Comparison of ENCODE assay signal across 8 cellular contexts in the genomic region with DNA sequence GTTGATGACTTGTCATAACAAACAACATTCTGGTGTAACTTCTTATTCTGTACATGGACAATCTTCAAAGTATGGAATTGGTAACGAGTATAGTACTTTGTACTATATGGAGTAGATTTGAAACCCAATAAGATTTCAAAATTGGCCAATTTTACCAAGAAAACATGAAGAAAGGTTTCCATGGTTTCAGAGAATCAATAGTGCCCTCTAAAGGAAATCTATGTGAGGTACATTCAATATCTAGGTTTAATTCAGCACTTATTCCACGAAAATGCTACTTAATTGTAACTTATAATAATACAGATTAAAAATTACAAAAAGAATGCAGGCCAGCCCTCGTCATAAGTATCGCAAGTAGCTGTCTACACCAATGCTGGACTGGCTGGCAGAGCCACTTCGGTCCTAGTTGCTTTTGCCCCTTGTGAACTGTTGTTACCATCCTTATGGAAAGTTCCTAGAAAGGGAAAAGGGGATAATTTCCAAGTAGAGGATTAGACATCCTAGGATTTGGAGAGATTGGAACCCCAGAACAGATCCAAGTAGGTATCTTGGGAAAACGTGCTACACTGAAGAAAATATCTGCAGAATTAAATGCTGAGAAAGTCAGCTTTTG.
DNase-seq lines count a peak whose midpoint lies in the region; ATAC-seq and FAIRE-seq lines count a peak whose summit lies in the region.

No MANE protein-coding gene starts in this region.

- H3K9me3 Mint-ChIP-seq in activated T-helper 1 cell treated with anti-CD3 and anti-CD28 coated beads, Interleukin-12 subunit alpha, Interleukin-12 subunit beta, Interleukin-2, Interleukin-4 antibody, amounts not matched to agents 30 ng/mL and 10 ng/mL and 1 ng/mL, durations not matched to agents 14 hours and 24 hours and 36 hours: no peaks in the 10 kb centered on the region
- H3K9me3 Mint-ChIP-seq in effector memory CD8-positive, alpha-beta T cell: no peaks in the 10 kb centered on the region

- no peak overlapping the region for H3K4me3 Mint-ChIP-seq in activated T-helper 1 cell treated with anti-CD3 and anti-CD28 coated beads, Interleukin-12 subunit alpha, Interleukin-12 subunit beta, Interleukin-2, Interleukin-4 antibody, amounts not matched to agents 30 ng/mL and 10 ng/mL and 1 ng/mL, durations not matched to agents 14 hours and 24 hours and 36 hours
- no peak overlapping the region for H3K4me3 Mint-ChIP-seq in effector memory CD8-positive, alpha-beta T cell

- ATAC-seq in HG03342 (IDR thresholded peaks at IDR 0.05; ENCODE audit: unreplicated experiment) (peak; percentile 40), HG02623 (IDR thresholded peaks at IDR 0.05; ENCODE audit: unreplicated experiment) (no peak)
- ATAC-seq in activated CD4-positive, CD25-positive, alpha-beta regulatory T cell treated with anti-CD3 and anti-CD28 coated beads, Interleukin-2, amount 50 U/mL, for 24 hours: no peak
- no peak for ATAC-seq in effector memory CD8-positive, alpha-beta T cell (replicated peaks)

- peak; percentile 62 for DNase-seq in inferior parietal cortex (ENCODE audit: extremely low spot score)
- DNase-seq in activated T-helper 1 cell treated with anti-CD3 and anti-CD28 coated beads, Interleukin-12 subunit alpha, Interleukin-12 subunit beta, Interleukin-2, Interleukin-4 antibody, amounts not matched to agents 30 ng/mL and 10 ng/mL and 1 ng/mL, durations not matched to agents 14 hours and 24 hours and 36 hours (ENCODE audit: low spot score): no peak
- DNase-seq in effector memory CD8-positive, alpha-beta T cell: no peak

- H3K36me3 Mint-ChIP-seq in activated T-helper 1 cell treated with anti-CD3 and anti-CD28 coated beads, Interleukin-12 subunit alpha, Interleukin-12 subunit beta, Interleukin-2, Interleukin-4 antibody, amounts not matched to agents 30 ng/mL and 10 ng/mL and 1 ng/mL, durations not matched to agents 14 hours and 24 hours and 36 hours (ENCODE audit: low read depth): no peaks in the 10 kb centered on the region
- no peaks in the 10 kb centered on the region for H3K36me3 Mint-ChIP-seq in effector memory CD8-positive, alpha-beta T cell (ENCODE audit: insufficient read depth)

- H3K27ac Mint-ChIP-seq in activated T-helper 1 cell treated with anti-CD3 and anti-CD28 coated beads, Interleukin-12 subunit alpha, Interleukin-12 subunit beta, Interleukin-2, Interleukin-4 antibody, amounts not matched to agents 30 ng/mL and 10 ng/mL and 1 ng/mL, durations not matched to agents 14 hours and 24 hours and 36 hours: no peak overlapping the region
- no peak overlapping the region for H3K27ac Mint-ChIP-seq in effector memory CD8-positive, alpha-beta T cell

- H3K27me3 Mint-ChIP-seq in activated T-helper 1 cell treated with anti-CD3 and anti-CD28 coated beads, Interleukin-12 subunit alpha, Interleukin-12 subunit beta, Interleukin-2, Interleukin-4 antibody, amounts not matched to agents 30 ng/mL and 10 ng/mL and 1 ng/mL, durations not matched to agents 14 hours and 24 hours and 36 hours (ENCODE audit: insufficient read depth): peaks cover 3% of the 10 kb centered on the region
- peaks cover 0 to 11% of the 10 kb centered on the region in 2 donors for H3K27me3 Mint-ChIP-seq in effector memory CD8-positive, alpha-beta T cell

- no peaks in the 10 kb centered on the region for H3K4me1 Mint-ChIP-seq in activated T-helper 1 cell treated with anti-CD3 and anti-CD28 coated beads, Interleukin-12 subunit alpha, Interleukin-12 subunit beta, Interleukin-2, Interleukin-4 antibody, amounts not matched to agents 30 ng/mL and 10 ng/mL and 1 ng/mL, durations not matched to agents 14 hours and 24 hours and 36 hours (ENCODE audit: low read depth)
- H3K4me1 Mint-ChIP-seq in effector memory CD8-positive, alpha-beta T cell (ENCODE audit: low read depth in 2 of 2): no peaks in the 10 kb centered on the region

- peak; percentile 90 for FAIRE-seq in G401.6 (lab: Jason Lieb, UNC)
- peak; percentile 42 for FAIRE-seq in TTC549 (lab: Jason Lieb, UNC)

- intact Hi-C loops in activated T-helper 1 cell treated with anti-CD3 and anti-CD28 coated beads, Interleukin-12 subunit alpha, Interleukin-12 subunit beta, Interleukin-2, Interleukin-4 antibody, amounts not matched to agents 30 ng/mL and 10 ng/mL and 1 ng/mL, durations not matched to agents 14 hours and 24 hours and 36 hours (cut with micrococcal nuclease): loop anchor here (5.0 kb wide), 1 partner anchor 394 kb away; no protein-coding TSS in a partner anchor
